13 cellular contexts compared by ENCODE assay signal in genomic region chr18:35389095-35389618, GRCh38. TPM values are rescaled to one million over a fixed set of nuclear protein-coding genes. Genes with fewer than 3 reads are reported as not detected.
DNase-seq lines count a peak whose midpoint lies in the region; ATAC-seq, FAIRE-seq and TF ChIP-seq lines count a peak whose summit lies in the region.
"Had no signal": no experiment of that assay in that cellular context is flagged by ENCODE, and none has a peak within 500 bp of the region (broad histone marks: within the 10 kb centered on the region; RNA-seq: fewer than 3 reads in every experiment).

No MANE protein-coding gene starts in this region.

- no peak overlapping the region for H3K27ac ChIP-seq in pancreas
- H3K27ac ChIP-seq: VCaP had no signal

- TF ChIP-seq CTCF in fibroblast of pulmonary artery (IDR thresholded peaks at IDR 0.05; ENCODE audit: low read length, missing control alignments) (no peak), pancreas (IDR thresholded peaks at IDR 0.05) (no peak)

- no peak overlapping the region for H3K27ac Mint-ChIP-seq in activated T-helper 17 cell treated with anti-CD3 and anti-CD28 coated beads, Interleukin-2, amount 50 U/mL, for 72 hours
- H3K27ac Mint-ChIP-seq: CD4-positive, alpha-beta T cell had no signal

- no peak for FAIRE-seq in pancreas (lab: Jason Lieb, UNC)

- no peaks in the 10 kb centered on the region for H3K9me3 ChIP-seq in pancreas

- no peaks in the 10 kb centered on the region for H3K36me3 Mint-ChIP-seq in activated T-helper 17 cell treated with anti-CD3 and anti-CD28 coated beads, Interleukin-2, amount 50 U/mL, for 72 hours (ENCODE audit: low read depth)

- no peaks in the 10 kb centered on the region for H3K4me1 Mint-ChIP-seq in activated T-helper 17 cell treated with anti-CD3 and anti-CD28 coated beads, Interleukin-2, amount 50 U/mL, for 72 hours

- peak; percentile 35 for DNase-seq in AG20443 (ENCODE audit: low spot score)
- peak; percentile 22 for DNase-seq in NCI-H748 treated with DMSO at 0.1 percent for 48 hours (lab: John Stamatoyannopoulos, UW)
- DNase-seq in fibroblast of pulmonary artery (ENCODE audit: low read depth) = peak; percentile 64
- DNase-seq in pancreas = no peak
- DNase-seq in 8988T = no peak
- no peak for DNase-seq in NCI-H187 treated with DMSO at 0.1 percent for 48 hours (lab: John Stamatoyannopoulos, UW)
- DNase-seq in KBM-7 = no peak
- DNase-seq: activated T-cell treated with anti-CD3 and anti-CD28 coated beads for 4 hours; CD4-positive, alpha-beta T cell; cerebellar nuclear complex; NCI-H1105 treated with DMSO at 0.1 percent for 48 hours had no signal

- in situ Hi-C loops in KBM-7 (cut with MboI; ENCODE audit: low pct_unique_long_range_greater_than_20kb, low sequenced_read_pairs) = loop anchor here (25.0 kb wide), 1 partner anchor 377 kb away; no protein-coding TSS in a partner anchor

- no peaks in the 10 kb centered on the region for H3K36me3 ChIP-seq in pancreas

- H3K4me3 ChIP-seq in fibroblast of pulmonary artery (replicated peaks; ENCODE audit: low read depth, low read length) (no peak overlapping the region), pancreas (no peak overlapping the region)

- intact Hi-C loops in pancreas (cut with DNase I) = loop anchor here in 1 of 3 donors (5.0 kb wide), 1 partner anchor 558 kb away; no protein-coding TSS in a partner anchor

- WGBS in pancreas, 2 donors = 19 to 31% methylated on average over 5 of the region's 5 CpGs

- H3K9me3 Mint-ChIP-seq in activated T-helper 17 cell treated with anti-CD3 and anti-CD28 coated beads, Interleukin-2, amount 50 U/mL, for 72 hours = no peaks in the 10 kb centered on the region
- H3K9me3 Mint-ChIP-seq: CD4-positive, alpha-beta T cell had no signal

- H3K27me3 Mint-ChIP-seq in activated T-helper 17 cell treated with anti-CD3 and anti-CD28 coated beads, Interleukin-2, amount 50 U/mL, for 72 hours = peaks cover 28% of the 10 kb centered on the region

- no peak overlapping the region for H3K4me3 Mint-ChIP-seq in activated T-helper 17 cell treated with anti-CD3 and anti-CD28 coated beads, Interleukin-2, amount 50 U/mL, for 72 hours
- H3K4me3 Mint-ChIP-seq: CD4-positive, alpha-beta T cell had no signal

- H3K4me1 ChIP-seq in pancreas = peaks cover 0 to 4% (median 0%) of the 10 kb centered on the region in 3 donors

- ATAC-seq in pancreas = peak in 3 of 4 donors; percentile 13 to 61 (median 45)
- ATAC-seq in activated T-helper 17 cell treated with anti-CD3 and anti-CD28 coated beads, Interleukin-2, amount 50 U/mL, for 72 hours (replicated peaks) = no peak

- H3K27me3 ChIP-seq in pancreas = no peaks in the 10 kb centered on the region

RNA-seq across cellular contexts. Expression of gene ZNF396, which starts 12.0 kb away (rescaled TPM):
- total RNA-seq in pancreas = 1 to 10 TPM; 2.1 to 3.8 (median 2.4) TPM
- 1 to 10 TPM; 1.2 to 2.7 TPM for polyA plus RNA-seq in pancreas
- total RNA-seq in activated T-helper 17 cell treated with anti-CD3 and anti-CD28 coated beads, Interleukin-2, amount 50 U/mL, for 72 hours = under 1 TPM; 0.37 to 0.87 TPM

RNA-seq across cellular contexts. Expression of gene ZNF24, which starts 44.9 kb away (rescaled TPM):
- 10 to 100 TPM; 17.3 to 37.8 (median 25.3) TPM for total RNA-seq in pancreas
- polyA plus RNA-seq in pancreas = 10 to 100 TPM in 1 of 2 donors, 1 to 10 TPM in 1; 7.5 to 15.9 TPM
- 10 to 100 TPM; 36.3 to 37.6 TPM for total RNA-seq in activated T-helper 17 cell treated with anti-CD3 and anti-CD28 coated beads, Interleukin-2, amount 50 U/mL, for 72 hours

Comparison
In these comparisons a context has a peak if more than half of its experiments do, and no peak if none do; other contexts are left out.
1. DNase-seq: peak in AG20443 (single experiment), NCI-H748 treated with DMSO at 0.1 percent for 48 hours (single experiment) and fibroblast of pulmonary artery (single experiment); none in pancreas (0 of 6), 8988T (single experiment), NCI-H187 treated with DMSO at 0.1 percent for 48 hours (single experiment) and KBM-7 (single experiment).